Comparison of ENCODE assay signal across 8 cellular contexts in the genomic region with DNA sequence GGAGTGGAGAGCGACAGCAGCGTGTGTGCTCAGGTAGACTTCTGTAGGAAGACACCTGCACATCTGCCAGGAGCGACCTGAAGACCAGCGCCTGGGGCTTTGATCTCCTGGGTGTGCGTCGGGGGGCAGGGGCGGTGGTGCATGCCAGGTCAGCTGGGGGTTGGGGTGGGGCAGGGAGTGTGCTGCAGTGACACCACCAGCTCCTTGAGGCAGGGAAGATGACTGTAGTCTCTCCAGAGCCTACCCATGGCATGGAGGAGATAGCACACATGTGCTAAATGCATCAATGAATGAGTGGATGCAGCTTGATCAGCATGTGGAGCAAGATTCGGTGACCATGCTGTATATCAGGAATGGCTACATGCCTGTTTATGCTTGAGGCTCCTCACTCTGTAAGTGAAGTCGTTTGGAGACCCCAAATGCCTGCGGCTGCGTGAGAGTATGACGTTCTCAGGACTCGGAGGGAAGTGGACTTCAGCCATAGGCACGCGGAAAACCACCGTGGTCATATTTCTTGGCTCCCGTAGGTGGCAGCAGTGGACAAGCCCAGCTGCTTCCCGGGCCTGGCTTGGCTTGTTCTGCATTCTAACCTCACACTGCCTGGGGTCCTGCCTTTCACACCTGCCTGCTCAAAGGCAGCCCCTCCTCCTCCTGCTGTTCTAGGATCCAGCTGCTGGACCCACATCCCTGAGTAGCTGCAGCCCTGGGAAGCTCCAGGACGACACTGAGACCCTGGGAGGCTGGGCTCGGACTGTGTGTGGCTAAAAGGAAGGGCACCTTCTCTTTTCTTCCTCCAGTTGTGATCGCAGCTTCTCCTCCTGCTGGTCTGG. TPM values are rescaled to one million over a fixed set of nuclear protein-coding genes. Genes with fewer than 3 reads are reported as not detected.
A peak's percentile ranks its signal among the peaks of the same experiment; 100 is the strongest.
DNase-seq lines count a peak whose midpoint lies in the region; ATAC-seq and TF ChIP-seq lines count a peak whose summit lies in the region.

No MANE protein-coding gene starts in this region.

- peaks cover 3% of the 10 kb centered on the region for H3K4me1 Mint-ChIP-seq in activated CD8-positive, alpha-beta T cell treated with anti-CD3 and anti-CD28 coated beads for 36 hours (ENCODE audit: low read depth)

- peak; percentile 85 for TF ChIP-seq CTCF in activated CD8-positive, alpha-beta T cell treated with anti-CD3 and anti-CD28 coated beads for 36 hours (IDR thresholded peaks at IDR 0.05)

- POLR2A ChIA-PET in activated CD8-positive, alpha-beta T cell treated with anti-CD3 and anti-CD28 coated beads for 36 hours (lab: Charles Lee), result interaction anchor here (0.6 kb wide), 2 partner anchors 41 to 1237 kb away, joined by 3 read pairs; no protein-coding TSS in a partner anchor

- no peaks in the 10 kb centered on the region for H3K9me3 Mint-ChIP-seq in activated CD8-positive, alpha-beta T cell treated with anti-CD3 and anti-CD28 coated beads for 36 hours

- DNase-seq in NCI-H2107 treated with DMSO at 0.1 percent for 48 hours (lab: John Stamatoyannopoulos, UW; ENCODE audit: unreplicated experiment), result peak; percentile 45
- no peak for DNase-seq in NCI-H2107 (lab: John Stamatoyannopoulos, UW)
- DNase-seq in NCI-H524 treated with DMSO at 0.1 percent for 48 hours (lab: John Stamatoyannopoulos, UW), result peak; percentile 7
- DNase-seq in activated CD8-positive, alpha-beta T cell treated with anti-CD3 and anti-CD28 coated beads for 36 hours, result peak; percentile 61
- DNase-seq in mucosa of gallbladder (ENCODE audit: low spot score), result peak; percentile 70
- DNase-seq in stimulated activated naive CD4-positive, alpha-beta T cell (lab: John Stamatoyannopoulos, UW), result peak in 4 of 6 experiments; percentile 2 to 26 (median 6)

- ATAC-seq in HG03135 (IDR thresholded peaks at IDR 0.05; ENCODE audit: unreplicated experiment), result peak; percentile 71
- ATAC-seq in activated CD8-positive, alpha-beta T cell treated with anti-CD3 and anti-CD28 coated beads for 36 hours, result peak; percentile 77
- ATAC-seq in esophagus mucosa, result peak; percentile 81

- CTCF ChIA-PET in activated CD8-positive, alpha-beta T cell treated with anti-CD3 and anti-CD28 coated beads for 36 hours (lab: Charles Lee), result interaction anchor here (0.7 to 2.0 kb wide), 12 partner anchors 9 to 945 kb away, joined by 3 to 10 read pairs (median 3); no protein-coding TSS in a partner anchor

- peaks cover 2% of the 10 kb centered on the region for H3K27me3 Mint-ChIP-seq in activated CD8-positive, alpha-beta T cell treated with anti-CD3 and anti-CD28 coated beads for 36 hours

- no peaks in the 10 kb centered on the region for H3K36me3 Mint-ChIP-seq in activated CD8-positive, alpha-beta T cell treated with anti-CD3 and anti-CD28 coated beads for 36 hours (ENCODE audit: low read depth)

- H3K4me3 Mint-ChIP-seq in activated CD8-positive, alpha-beta T cell treated with anti-CD3 and anti-CD28 coated beads for 36 hours, result no peak overlapping the region

- intact Hi-C loops in activated CD8-positive, alpha-beta T cell treated with anti-CD3 and anti-CD28 coated beads for 36 hours (cut with micrococcal nuclease), result no loop called here

- H3K27ac Mint-ChIP-seq in activated CD8-positive, alpha-beta T cell treated with anti-CD3 and anti-CD28 coated beads for 36 hours, result no peak overlapping the region

RNA-seq across cellular contexts. Expression of a gene that starts 39.4 kb away (rescaled TPM):
- total RNA-seq in activated CD8-positive, alpha-beta T cell treated with anti-CD3 and anti-CD28 coated beads for 36 hours, result not detected
- not detected for total RNA-seq in esophagus mucosa
- total RNA-seq in mucosa of gallbladder, result not detected

RNA-seq across cellular contexts. Expression of a gene that starts 47.7 kb away (rescaled TPM):
- total RNA-seq in activated CD8-positive, alpha-beta T cell treated with anti-CD3 and anti-CD28 coated beads for 36 hours, result not detected
- total RNA-seq in esophagus mucosa, result 0.12 TPM
- total RNA-seq in mucosa of gallbladder, result 2.2 TPM
